16 cellular contexts compared by ENCODE assay signal in genomic region chr19:35109395-35110112, GRCh38. TPM values are rescaled to one million over a fixed set of nuclear protein-coding genes. Genes with fewer than 3 reads are reported as not detected.
DNase-seq lines count a peak whose midpoint lies in the region; ATAC-seq, FAIRE-seq and TF ChIP-seq lines count a peak whose summit lies in the region.
"Had no signal": no experiment of that assay in that cellular context is flagged by ENCODE, and none has a peak within 500 bp of the region (broad histone marks: within the 10 kb centered on the region; RNA-seq: fewer than 3 reads in every experiment).

No MANE protein-coding gene starts in this region.

- DNase-seq in HT1080 (ENCODE audit: low read depth) (peak; percentile 68), breast epithelium (ENCODE audit: low spot score in 2 of 2) (peak in 1 of 2 donors; percentile 71), keratinocyte (ENCODE audit: low read depth, low spot score) (no peak), NCI-H774 (lab: John Stamatoyannopoulos, UW) (no peak)
- DNase-seq: activated gamma-delta T cell treated with Interleukin-2 at 50 U/mL for 16 hours; effector CD8-positive, alpha-beta T cell; pancreas; stimulated activated CD4-positive, alpha-beta T cell treated with anti-CD3 and anti-CD28 coated beads, Interleukin-12 subunit alpha, Interleukin-12 subunit beta, amount 100 ng/mL, for 4 hours had no signal

- H3K27me3 ChIP-seq in breast epithelium (no peaks in the 10 kb centered on the region), keratinocyte (ENCODE audit: control insufficient read depth, extremely low read depth, insufficient read depth, low read length) (no peaks in the 10 kb centered on the region)
- H3K27me3 ChIP-seq: pancreas had no signal

- H3K4me3 ChIP-seq in breast epithelium (no peak overlapping the region), keratinocyte (ENCODE audit: control insufficient read depth in 2 of 3, extremely low read depth in 1 of 3, insufficient read depth in 2 of 3, low read depth in 1 of 3, low read length in 3 of 3) (peak overlapping the region in 2 of 3 experiments; percentile 18 to 19)
- H3K4me3 ChIP-seq: pancreas had no signal

- H3K4me1 ChIP-seq in breast epithelium (peaks cover 2 to 18% of the 10 kb centered on the region in 2 donors), keratinocyte (ENCODE audit: control insufficient read depth, extremely low read depth, insufficient read depth, low read length) (peaks cover 40% of the 10 kb centered on the region)

- no peak for TF ChIP-seq POLR2A in breast epithelium (IDR thresholded peaks at IDR 0.05)

- peak overlapping the region; percentile 74 for H2AFZ ChIP-seq in keratinocyte (ENCODE audit: control insufficient read depth, low read length)

- H4K20me1 ChIP-seq in keratinocyte (ENCODE audit: control insufficient read depth, extremely low read depth, insufficient read depth, low read length): no peaks in the 10 kb centered on the region

- H3K9me3 ChIP-seq in breast epithelium (no peaks in the 10 kb centered on the region), keratinocyte (ENCODE audit: control insufficient read depth, low read depth, low read length) (no peaks in the 10 kb centered on the region)
- H3K9me3 ChIP-seq: pancreas had no signal

- H3K27ac ChIP-seq in breast epithelium (peak overlapping the region; percentile 80 to 90), keratinocyte (ENCODE audit: control insufficient read depth, insufficient read depth, low read length) (peak overlapping the region; percentile 63), temporal lobe (ENCODE audit: low read depth, low read length) (peak overlapping the region; percentile 99)
- H3K27ac ChIP-seq: C4-2B, pancreas had no signal

- dilution Hi-C loops in keratinocyte (cut with MboI; ENCODE audit: extremely low pct_ligation_motif_present, low sequenced_read_pairs): no loop called here

- H3K79me2 ChIP-seq in keratinocyte (ENCODE audit: control insufficient read depth, insufficient read depth, low read length): no peaks in the 10 kb centered on the region

- no peaks in the 10 kb centered on the region for H3K9me1 ChIP-seq in keratinocyte (ENCODE audit: control insufficient read depth, extremely low read depth, insufficient read depth, low read length)

- H3K36me3 ChIP-seq in breast epithelium (no peaks in the 10 kb centered on the region), keratinocyte (ENCODE audit: control insufficient read depth in 2 of 2, extremely low read depth in 1 of 2, insufficient read depth in 2 of 2, low read length in 2 of 2) (no peaks in the 10 kb centered on the region)
- H3K36me3 ChIP-seq: pancreas had no signal

- peak overlapping the region; percentile 69 for H3K4me2 ChIP-seq in keratinocyte (ENCODE audit: control insufficient read depth, extremely low read depth, insufficient read depth, low read depth, low read length)

- TF ChIP-seq CTCF in breast epithelium (IDR thresholded peaks at IDR 0.05): no peak
- peak in 2 of 3 experiments; percentile 3 to 15 for TF ChIP-seq CTCF in keratinocyte (optimal IDR thresholded peaks at IDR 0.05 in 1 of 3, IDR thresholded peaks at IDR 0.05 in 1 of 3, conservative IDR thresholded peaks at IDR 0.05 in 1 of 3; ENCODE audit: extremely low read depth in 1 of 3, insufficient read depth in 2 of 3, low read length in 3 of 3)

- intact Hi-C loops in breast epithelium (cut with DNase I; ENCODE audit: low total_unique reads): no loop called here

- ATAC-seq in HG03039 (IDR thresholded peaks at IDR 0.05; ENCODE audit: unreplicated experiment) (no peak), GM18909 (IDR thresholded peaks at IDR 0.05; ENCODE audit: poor library complexity, unreplicated experiment) (no peak)
- ATAC-seq: WTC11 had no signal

- H3K9ac ChIP-seq in keratinocyte (ENCODE audit: control insufficient read depth, extremely low read depth, insufficient read depth, low read length): peak overlapping the region; percentile 47

- peak; percentile 86 for FAIRE-seq in keratinocyte (lab: Jason Lieb, UNC)
- FAIRE-seq: islet of Langerhans, pancreas had no signal

RNA-seq across cellular contexts. Expression of gene FXYD3, which starts 6.1 kb away (rescaled TPM):
- not detected in 2 replicates for total RNA-seq in HT1080 (2014; rRNA removed; shearing (Covaris generic))
- polyA plus RNA-seq in HT1080 (2015; cell fraction: cytosol; rRNA removed): not detected in 2 replicates
- polyA plus RNA-seq in HT1080 (2015; cell fraction: nucleus; rRNA removed): not detected in 2 replicates
- total RNA-seq in breast epithelium: 100 to 1,000 TPM in 2 of 3 donors, not detected in 1; 135 to 318 TPM
- polyA plus RNA-seq in keratinocyte: 563 to 2,415 TPM (median 851 TPM) in 3 replicates
- polyA plus RNA-seq in keratinocyte (2011; ENCODE audit: low read depth): 498 TPM
- 945 and 1,085 TPM in 2 replicates for polyA plus RNA-seq in keratinocyte (2011; cell fraction: cytosol; rRNA removed)
- polyA plus RNA-seq in keratinocyte (2011; cell fraction: nucleus; rRNA removed): 621 and 766 TPM in 2 replicates
- 829 and 2,475 TPM in 2 replicates for polyA plus RNA-seq in keratinocyte (2012; ENCODE audit: low replicate concordance)
- polyA minus RNA-seq in keratinocyte: 308 to 665 TPM (median 468 TPM) in 3 replicates
- 614 TPM for polyA minus RNA-seq in keratinocyte (2011; cell fraction: cytosol; rRNA and poly(A)+ RNA removed)
- 205 and 217 TPM in 2 replicates for polyA minus RNA-seq in keratinocyte (2011; cell fraction: nucleus; rRNA and poly(A)+ RNA removed)
- total RNA-seq in temporal lobe: not detected
- total RNA-seq: glomerular endothelial cell had no signal

RNA-seq across cellular contexts. Expression of gene LGI4, which starts 25.3 kb away (rescaled TPM):
- total RNA-seq in HT1080 (2014; rRNA removed; shearing (Covaris generic)): not detected in 2 replicates
- not detected in 2 replicates for polyA plus RNA-seq in HT1080 (2015; cell fraction: cytosol; rRNA removed)
- polyA plus RNA-seq in HT1080 (2015; cell fraction: nucleus; rRNA removed): 0.61 TPM in 1 of 2 replicates, not detected in the other
- total RNA-seq in breast epithelium (10 to 100 TPM in 1 of 3 donors, 1 to 10 TPM in 2; 4.3 to 37.8 (median 5.3) TPM), temporal lobe (5.2 TPM)
- 0.01 to 0.14 TPM (median 0.10 TPM) in 3 replicates for polyA plus RNA-seq in keratinocyte
- 0.76 TPM for polyA plus RNA-seq in keratinocyte (2011; ENCODE audit: low read depth)
- 0.09 TPM in 1 of 2 replicates, not detected in the other for polyA plus RNA-seq in keratinocyte (2011; cell fraction: cytosol; rRNA removed)
- 0.89 and 1.1 TPM in 2 replicates for polyA plus RNA-seq in keratinocyte (2011; cell fraction: nucleus; rRNA removed)
- polyA plus RNA-seq in keratinocyte (2012; ENCODE audit: low replicate concordance): 0.11 and 0.93 TPM in 2 replicates
- not detected in 3 replicates for polyA minus RNA-seq in keratinocyte
- polyA minus RNA-seq in keratinocyte (2011; cell fraction: cytosol; rRNA and poly(A)+ RNA removed): not detected
- polyA minus RNA-seq in keratinocyte (2011; cell fraction: nucleus; rRNA and poly(A)+ RNA removed): 0.31 TPM in 1 of 2 replicates, not detected in the other
- total RNA-seq: glomerular endothelial cell had no signal

RNA-seq across cellular contexts. Expression of gene FXYD1, which starts 29.1 kb away (rescaled TPM):
- not detected in 2 replicates for total RNA-seq in HT1080 (2014; rRNA removed; shearing (Covaris generic))
- polyA plus RNA-seq in HT1080 (2015; cell fraction: cytosol; rRNA removed): not detected in 2 replicates
- polyA plus RNA-seq in HT1080 (2015; cell fraction: nucleus; rRNA removed): not detected in 2 replicates
- total RNA-seq in breast epithelium (10 to 100 TPM; 15.5 to 75.5 (median 34.7) TPM), temporal lobe (0.74 TPM)
- 0.14 to 0.23 TPM (median 0.19 TPM) in 3 replicates for polyA plus RNA-seq in keratinocyte
- not detected for polyA plus RNA-seq in keratinocyte (2011; ENCODE audit: low read depth)
- not detected in 2 replicates for polyA plus RNA-seq in keratinocyte (2011; cell fraction: cytosol; rRNA removed)
- not detected in 2 replicates for polyA plus RNA-seq in keratinocyte (2011; cell fraction: nucleus; rRNA removed)
- polyA plus RNA-seq in keratinocyte (2012; ENCODE audit: low replicate concordance): 0.32 and 2.6 TPM in 2 replicates
- not detected in 3 replicates for polyA minus RNA-seq in keratinocyte
- not detected for polyA minus RNA-seq in keratinocyte (2011; cell fraction: cytosol; rRNA and poly(A)+ RNA removed)
- not detected in 2 replicates for polyA minus RNA-seq in keratinocyte (2011; cell fraction: nucleus; rRNA and poly(A)+ RNA removed)
- total RNA-seq: glomerular endothelial cell had no signal

RNA-seq across cellular contexts. Expression of gene FXYD7, which starts 33.5 kb away (rescaled TPM):
- 0.66 and 1.7 TPM in 2 replicates for total RNA-seq in HT1080 (2014; rRNA removed; shearing (Covaris generic))
- 0.58 and 0.84 TPM in 2 replicates for polyA plus RNA-seq in HT1080 (2015; cell fraction: cytosol; rRNA removed)
- polyA plus RNA-seq in HT1080 (2015; cell fraction: nucleus; rRNA removed): 0.20 TPM in 1 of 2 replicates, not detected in the other
- not detected for total RNA-seq in breast epithelium
- 0.36 TPM in 1 of 3 replicates, not detected in the others for polyA plus RNA-seq in keratinocyte
- polyA plus RNA-seq in keratinocyte (2011; ENCODE audit: low read depth): not detected
- polyA plus RNA-seq in keratinocyte (2011; cell fraction: cytosol; rRNA removed): not detected in 2 replicates
- polyA plus RNA-seq in keratinocyte (2011; cell fraction: nucleus; rRNA removed): not detected in 2 replicates
- polyA plus RNA-seq in keratinocyte (2012; ENCODE audit: low replicate concordance): 0.24 TPM in 1 of 2 replicates, not detected in the other
- not detected in 3 replicates for polyA minus RNA-seq in keratinocyte
- polyA minus RNA-seq in keratinocyte (2011; cell fraction: cytosol; rRNA and poly(A)+ RNA removed): not detected
- not detected in 2 replicates for polyA minus RNA-seq in keratinocyte (2011; cell fraction: nucleus; rRNA and poly(A)+ RNA removed)
- total RNA-seq in temporal lobe: 10.1 TPM
- total RNA-seq: glomerular endothelial cell, mucosa of gallbladder had no signal

RNA-seq across cellular contexts. Expression of gene FXYD5, which starts 45.0 kb away (rescaled TPM):
- total RNA-seq in HT1080 (2014; rRNA removed; shearing (Covaris generic)): 255 and 385 TPM in 2 replicates
- 302 and 334 TPM in 2 replicates for polyA plus RNA-seq in HT1080 (2015; cell fraction: cytosol; rRNA removed)
- polyA plus RNA-seq in HT1080 (2015; cell fraction: nucleus; rRNA removed): 169 and 187 TPM in 2 replicates
- total RNA-seq in breast epithelium: 10 to 100 TPM; 52.4 to 56.7 (median 56.2) TPM
- 82.5 to 457 TPM (median 122 TPM) in 3 replicates for polyA plus RNA-seq in keratinocyte
- polyA plus RNA-seq in keratinocyte (2011; ENCODE audit: low read depth): 159 TPM
- 216 and 272 TPM in 2 replicates for polyA plus RNA-seq in keratinocyte (2011; cell fraction: cytosol; rRNA removed)
- polyA plus RNA-seq in keratinocyte (2011; cell fraction: nucleus; rRNA removed): 163 TPM in 2 replicates
- 191 and 430 TPM in 2 replicates for polyA plus RNA-seq in keratinocyte (2012; ENCODE audit: low replicate concordance)
- 206 to 558 TPM (median 224 TPM) in 3 replicates for polyA minus RNA-seq in keratinocyte
- polyA minus RNA-seq in keratinocyte (2011; cell fraction: cytosol; rRNA and poly(A)+ RNA removed): 226 TPM
- polyA minus RNA-seq in keratinocyte (2011; cell fraction: nucleus; rRNA and poly(A)+ RNA removed): 66.2 and 71.1 TPM in 2 replicates
- 0.74 TPM for total RNA-seq in temporal lobe

Comparison
In these comparisons a context has a peak if more than half of its experiments do, and no peak if none do; other contexts are left out.
1. H3K4me3 ChIP-seq: peak in keratinocyte (2 of 3); none in breast epithelium (0 of 3).
2. CTCF ChIP-seq: peak in keratinocyte (2 of 3); none in breast epithelium (0 of 3).
3. Peak in every context shown above with its lines, with median percentiles within 50 percentile points of each other: H3K27ac ChIP-seq.